11 cellular contexts compared by ENCODE assay signal in the genomic region with DNA sequence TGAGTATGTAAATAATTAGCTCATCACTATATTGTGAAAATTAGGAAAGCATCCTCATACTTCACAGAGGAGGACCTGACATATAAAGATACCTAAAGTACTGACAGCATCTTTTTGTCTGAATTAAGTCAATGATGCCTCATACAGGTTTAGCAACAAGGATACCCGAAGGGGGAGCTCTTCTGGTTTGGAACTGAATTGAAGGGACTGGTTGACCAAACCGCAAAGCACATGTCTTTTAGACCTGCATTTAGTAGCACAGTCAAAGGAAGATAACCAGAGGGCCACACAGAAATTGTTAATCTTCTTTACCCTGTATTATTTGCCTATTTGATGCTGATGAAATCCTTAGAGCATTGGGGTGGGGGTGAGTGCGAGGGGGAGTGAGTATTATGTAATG. TPM values are rescaled to one million over a fixed set of nuclear protein-coding genes. Genes with fewer than 3 reads are reported as not detected.
DNase-seq lines count a peak whose midpoint lies in the region; ATAC-seq and TF ChIP-seq lines count a peak whose summit lies in the region.
"Had no signal": no experiment of that assay in that cellular context is flagged by ENCODE, and none has a peak within 500 bp of the region (broad histone marks: within the 10 kb centered on the region; RNA-seq: fewer than 3 reads in every experiment).

No MANE protein-coding gene starts in this region.

- H3K27ac Mint-ChIP-seq in naive thymus-derived CD8-positive, alpha-beta T cell = no peak overlapping the region

- TF ChIP-seq POLR2A in GM18505 (IDR thresholded peaks at IDR 0.05; ENCODE audit: borderline replicate concordance, extremely low read depth, insufficient read depth, insufficient read length) (no peak), adrenal gland (IDR thresholded peaks at IDR 0.05) (no peak)

- no peak overlapping the region for H3K4me3 ChIP-seq in kidney epithelial cell (ENCODE audit: low read depth, low read length)
- no peak overlapping the region for H3K4me3 ChIP-seq in adrenal gland

- DNase-seq in ELR (ENCODE audit: low read depth) (peak; percentile 65), SK-MEL-5 (ENCODE audit: low read depth, low spot score) (peak; percentile 78), kidney epithelial cell (ENCODE audit: low read depth) (no peak), NCI-H510A treated with DMSO at 0.1 percent for 48 hours (lab: John Stamatoyannopoulos, UW) (no peak), adrenal gland (no peak)
- DNase-seq in naive thymus-derived CD8-positive, alpha-beta T cell = no peak
- DNase-seq: activated CD4-positive, alpha-beta T cell treated with anti-CD3 and anti-CD28 coated beads for 4 hours; glutamatergic neuron had no signal

- ATAC-seq in HG02884 (IDR thresholded peaks at IDR 0.05; ENCODE audit: unreplicated experiment) = peak; percentile 79
- ATAC-seq in GM18505 (IDR thresholded peaks at IDR 0.05; ENCODE audit: unreplicated experiment) = no peak
- no peak for ATAC-seq in naive thymus-derived CD8-positive, alpha-beta T cell

- POLR2A ChIA-PET in naive thymus-derived CD8-positive, alpha-beta T cell (lab: Charles Lee) = no interaction called here

- no peaks in the 10 kb centered on the region for H3K36me3 Mint-ChIP-seq in naive thymus-derived CD8-positive, alpha-beta T cell

- peak; percentile 27 for TF ChIP-seq CTCF in kidney epithelial cell (IDR thresholded peaks at IDR 0.05; ENCODE audit: insufficient read depth, low read length, poor library complexity, severe bottlenecking)
- TF ChIP-seq CTCF in adrenal gland (IDR thresholded peaks at IDR 0.05) = no peak

- no peak overlapping the region for H3K27ac ChIP-seq in adrenal gland

- H3K4me1 ChIP-seq in adrenal gland (replicated peaks in 1 of 2) = no peaks in the 10 kb centered on the region

- H3K36me3 ChIP-seq in kidney epithelial cell (ENCODE audit: control insufficient read depth, insufficient read depth, low read length) = no peaks in the 10 kb centered on the region
- no peaks in the 10 kb centered on the region for H3K36me3 ChIP-seq in adrenal gland (replicated peaks in 1 of 2)

- no peak overlapping the region for H3K4me3 Mint-ChIP-seq in naive thymus-derived CD8-positive, alpha-beta T cell

- H3K27me3 Mint-ChIP-seq in naive thymus-derived CD8-positive, alpha-beta T cell = peaks cover 1 to 23% (median 11%) of the 10 kb centered on the region in 5 donors

- WGBS in adrenal gland, 4 donors = 35 to 44% (median 39%) methylated on average over 3 of the region's 3 CpGs

- in situ Hi-C loops in SK-MEL-5 (cut with HindIII; ENCODE audit: low pct_unique_long_range_greater_than_20kb, low sequenced_read_pairs) = no loop called here

- H3K9me3 ChIP-seq in adrenal gland (replicated peaks in 1 of 3) = no peaks in the 10 kb centered on the region

- H3K27me3 ChIP-seq in kidney epithelial cell (ENCODE audit: control insufficient read depth, insufficient read depth, low read length) (no peaks in the 10 kb centered on the region), adrenal gland (peaks cover 8% of the 10 kb centered on the region)

- H3K9me3 Mint-ChIP-seq in naive thymus-derived CD8-positive, alpha-beta T cell = peaks cover 0 to 1% (median 0%) of the 10 kb centered on the region in 9 donors

- H3K4me1 Mint-ChIP-seq in naive thymus-derived CD8-positive, alpha-beta T cell = no peaks in the 10 kb centered on the region

- intact Hi-C loops in adrenal gland (cut with DNase I) = no loop called here

RNA-seq across cellular contexts. Expression of a gene that starts 12.9 kb away (rescaled TPM):
- 0.35 and 0.69 TPM in 2 replicates for total RNA-seq in SK-MEL-5 (2014; rRNA removed; shearing (Covaris generic))
- polyA plus RNA-seq in SK-MEL-5 (2015; cell fraction: cytosol; rRNA removed) = 0.96 and 2.7 TPM in 2 replicates
- 0.85 and 1.8 TPM in 2 replicates for polyA plus RNA-seq in SK-MEL-5 (2015; cell fraction: nucleus; rRNA removed)
- 8.5 and 12.3 TPM in 2 replicates for total RNA-seq in kidney epithelial cell
- not detected for total RNA-seq in naive thymus-derived CD8-positive, alpha-beta T cell
- not detected for polyA plus RNA-seq in naive thymus-derived CD8-positive, alpha-beta T cell
- total RNA-seq in adrenal gland = 1 to 10 TPM in 1 of 8 donors, under 1 TPM in 4, not detected in 3; 0.14 to 2.8 (median 0.42) TPM
- polyA plus RNA-seq in adrenal gland = under 1 TPM; 0.15 to 0.56 (median 0.34) TPM
- polyA plus RNA-seq: neural cell had no signal

Comparison
In these comparisons a context has a peak if more than half of its experiments do, and no peak if none do; other contexts are left out.
1. DNase-seq: peak in ELR (single experiment) and SK-MEL-5 (single experiment); none in kidney epithelial cell (single experiment), naive thymus-derived CD8-positive, alpha-beta T cell (0 of 10), NCI-H510A treated with DMSO at 0.1 percent for 48 hours (single experiment) and adrenal gland (0 of 7).